15 cellular contexts compared by ENCODE assay signal in the genomic region with DNA sequence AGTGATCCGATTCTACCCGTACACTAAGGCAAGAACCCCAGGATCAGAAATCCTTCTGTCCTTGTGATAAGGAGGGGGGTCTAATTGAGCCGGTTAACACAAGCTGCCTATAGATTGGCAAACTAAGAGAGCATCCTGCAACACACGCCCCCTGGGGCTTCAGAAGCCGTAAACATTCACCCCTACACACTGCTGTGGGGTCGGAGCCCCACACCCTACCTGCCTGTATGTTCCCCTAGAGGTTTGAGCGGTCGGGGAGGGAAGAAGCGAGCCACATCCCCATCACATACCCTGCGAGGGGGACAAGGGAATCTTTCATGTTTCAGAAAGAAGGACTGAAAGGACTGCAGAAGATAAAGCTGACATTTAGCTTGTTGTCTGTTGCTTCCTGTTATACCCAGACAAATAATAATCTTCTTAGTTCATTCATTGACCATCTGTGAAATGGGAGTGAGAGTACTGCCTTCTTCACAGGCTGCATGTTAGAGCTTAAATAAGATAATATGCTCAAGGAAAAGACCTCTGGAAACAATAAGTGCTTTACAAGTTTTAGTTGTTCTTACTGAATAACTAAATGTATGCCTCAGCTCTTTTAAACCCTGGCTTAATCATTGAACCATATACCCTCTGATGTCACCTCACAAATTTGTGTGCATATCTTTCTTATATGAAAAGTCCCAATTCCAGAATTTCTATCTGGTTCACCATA.
DNase-seq lines count a peak whose midpoint lies in the region; ATAC-seq and TF ChIP-seq lines count a peak whose summit lies in the region.
"Had no signal": no experiment of that assay in that cellular context is flagged by ENCODE, and none has a peak within 500 bp of the region (broad histone marks: within the 10 kb centered on the region; RNA-seq: fewer than 3 reads in every experiment).

No MANE protein-coding gene starts in this region.

- H3K36me3 Mint-ChIP-seq in WTC11 = peaks cover 19% of the 10 kb centered on the region

- peaks cover 21% of the 10 kb centered on the region for H3K9me3 Mint-ChIP-seq in WTC11
- H3K9me3 Mint-ChIP-seq: CD4-positive, alpha-beta T cell had no signal

- no peak overlapping the region for H3K4me2 ChIP-seq in mesendoderm (ENCODE audit: low read length)

- H2BK5ac ChIP-seq in mesendoderm (ENCODE audit: low read length) = no peak overlapping the region

- no peak overlapping the region for H3K4me3 ChIP-seq in mesendoderm (ENCODE audit: low read length)
- H3K4me3 ChIP-seq: testis had no signal

- H3K23ac ChIP-seq in mesendoderm (ENCODE audit: low read length) = no peak overlapping the region

- peaks cover 1% of the 10 kb centered on the region for H3K4me1 ChIP-seq in mesendoderm (ENCODE audit: control insufficient read depth, low read depth, low read length)
- H3K4me1 ChIP-seq: testis had no signal

- no peak overlapping the region for H3K4me3 Mint-ChIP-seq in WTC11

- no peak overlapping the region for H3K9ac ChIP-seq in mesendoderm (ENCODE audit: low read length)

- H2AK5ac ChIP-seq in mesendoderm (ENCODE audit: low read length) = no peak overlapping the region

- peak; percentile 52 for ATAC-seq in GM18907 (IDR thresholded peaks at IDR 0.05; ENCODE audit: unreplicated experiment)
- ATAC-seq in HG02678 (IDR thresholded peaks at IDR 0.05; ENCODE audit: unreplicated experiment) = peak; percentile 26
- ATAC-seq in WTC11 = peak; percentile 56
- ATAC-seq: left colon had no signal

- no peak overlapping the region for H3K4ac ChIP-seq in mesendoderm (ENCODE audit: low read depth, low read length)

- no peaks in the 10 kb centered on the region; the same call in 1 of the 2 replicates for H3K27me3 Mint-ChIP-seq in WTC11 (ENCODE audit: low read depth)
- H3K27me3 Mint-ChIP-seq: CD4-positive, alpha-beta T cell had no signal

- no peak overlapping the region for H4K8ac ChIP-seq in mesendoderm (ENCODE audit: low read depth, low read length)

- H3K27ac Mint-ChIP-seq in WTC11 = no peak overlapping the region
- H3K27ac Mint-ChIP-seq: CD4-positive, alpha-beta T cell had no signal

- no peak overlapping the region for H3K18ac ChIP-seq in mesendoderm (ENCODE audit: low read length)

- H3K79me2 ChIP-seq in mesendoderm (ENCODE audit: control insufficient read depth, insufficient read depth, low read length) = no peaks in the 10 kb centered on the region

- no CpG with 5 or more reads among the region's 10 CpGs for WGBS in mesendoderm (ENCODE audit: extremely low coverage, insufficient coverage, low lambda C conversion rate)

- POLR2A ChIA-PET in WTC11 (lab: Charles Lee) = no interaction called here

- no peak overlapping the region for H3K56ac ChIP-seq in mesendoderm (ENCODE audit: low read length)

- no peak overlapping the region for H3K27ac ChIP-seq in mesendoderm (ENCODE audit: low read depth, low read length)
- H3K27ac ChIP-seq: testis had no signal

- CTCF ChIA-PET in WTC11 (lab: Charles Lee) = interaction anchor here (1.7 kb wide), 1 partner anchor 225 kb away, joined by 4 read pairs; no protein-coding TSS in a partner anchor

- no peaks in the 10 kb centered on the region for H3K27me3 ChIP-seq in mesendoderm (ENCODE audit: insufficient read depth, low read length, poor library complexity)
- H3K27me3 ChIP-seq: testis had no signal

- DNase-seq in WTC11 (ENCODE audit: low spot score) (no peak), renal cortical epithelial cell (ENCODE audit: low read depth) (peak; percentile 55), NCI-H345 treated with DMSO at 0.1 percent for 48 hours (lab: John Stamatoyannopoulos, UW; ENCODE audit: unreplicated experiment) (no peak), mesendoderm (no peak)
- no peak for DNase-seq in stimulated activated CD8-positive, alpha-beta memory T cell treated with anti-CD3 and anti-CD28 coated beads, Interleukin-4, amount 100 ng/mL, for 48 hours
- DNase-seq: activated CD4-positive, alpha-beta T cell treated with anti-CD3 and anti-CD28 coated beads for 48 hours; activated T-cell treated with anti-CD3 and anti-CD28 coated beads, Interleukin-2, amount 50 U/mL, for 48 hours; CD4-positive, alpha-beta T cell; left colon; NK-92 treated with Interleukin-12 subunit alpha and Interleukin-12 subunit beta, amount 100 ng/mL, for 24 hours; Right ventricle myocardium superior; T-helper 9 cell; testis had no signal

- no peak for TF ChIP-seq CTCF in WTC11 (IDR thresholded peaks at IDR 0.05)

- no peak overlapping the region for H2BK120ac ChIP-seq in mesendoderm (ENCODE audit: low read depth, low read length)

- no peak overlapping the region for H4K5ac ChIP-seq in mesendoderm (ENCODE audit: low read length)

- peaks cover 50% of the 10 kb centered on the region for H3K4me1 Mint-ChIP-seq in WTC11

- no peak overlapping the region for H2BK15ac ChIP-seq in mesendoderm (replicated peaks; ENCODE audit: low read depth)

- no peaks in the 10 kb centered on the region for H3K79me1 ChIP-seq in mesendoderm (ENCODE audit: low read length)

- no peaks in the 10 kb centered on the region for H3K36me3 ChIP-seq in mesendoderm (ENCODE audit: control insufficient read depth, insufficient read depth, low read length)

TF ChIP-seq in WTC11, 78 proteins besides CTCF, POLR2A, EP300 and RAD21:
- TF ChIP-seq ZNF281 (CRISPR knock-in tag; IDR thresholded peaks at IDR 0.05) = no peak
- no peak for TF ChIP-seq TEAD1 (CRISPR knock-in tag; IDR thresholded peaks at IDR 0.05)
- TF ChIP-seq TCF7 (CRISPR knock-in tag; IDR thresholded peaks at IDR 0.05; ENCODE audit: low read depth) = no peak
- TF ChIP-seq, protein P1, sequence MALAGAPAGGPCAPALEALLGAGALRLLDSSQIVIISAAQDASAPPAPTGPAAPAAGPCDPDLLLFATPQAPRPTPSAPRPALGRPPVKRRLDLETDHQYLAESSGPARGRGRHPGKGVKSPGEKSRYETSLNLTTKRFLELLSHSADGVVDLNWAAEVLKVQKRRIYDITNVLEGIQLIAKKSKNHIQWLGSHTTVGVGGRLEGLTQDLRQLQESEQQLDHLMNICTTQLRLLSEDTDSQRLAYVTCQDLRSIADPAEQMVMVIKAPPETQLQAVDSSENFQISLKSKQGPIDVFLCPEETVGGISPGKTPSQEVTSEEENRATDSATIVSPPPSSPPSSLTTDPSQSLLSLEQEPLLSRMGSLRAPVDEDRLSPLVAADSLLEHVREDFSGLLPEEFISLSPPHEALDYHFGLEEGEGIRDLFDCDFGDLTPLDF (CRISPR knock-in tag; IDR thresholded peaks at IDR 0.05) = no peak
- no peak for TF ChIP-seq GRHL2 (CRISPR knock-in tag; IDR thresholded peaks at IDR 0.05; ENCODE audit: insufficient replicate concordance, severe bottlenecking)
